In the genomic region with DNA sequence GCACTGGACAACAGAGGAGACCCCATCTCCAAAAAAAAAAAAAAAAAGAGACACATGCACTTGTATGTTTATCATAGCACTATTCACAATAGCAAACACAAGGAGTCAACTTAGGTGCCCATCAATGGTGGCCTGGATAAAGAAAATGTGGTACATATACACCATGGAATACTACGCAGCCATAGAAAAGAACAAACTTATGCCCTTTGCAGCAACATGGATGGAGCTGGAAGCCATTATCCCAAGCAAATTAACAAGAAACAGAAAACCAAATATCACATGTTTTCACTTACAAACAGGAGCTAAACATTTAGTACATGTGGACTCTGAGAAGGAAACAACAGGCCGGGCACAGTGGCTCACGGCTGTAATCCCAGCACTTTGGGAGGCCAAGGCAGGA, we compare ENCODE assay signal across 17 cellular contexts.
DNase-seq lines count a peak whose midpoint lies in the region; TF ChIP-seq lines count a peak whose summit lies in the region.
"Had no signal": no experiment of that assay in that cellular context is flagged by ENCODE, and none has a peak within 500 bp of the region (broad histone marks: within the 10 kb centered on the region; RNA-seq: fewer than 3 reads in every experiment).

No MANE protein-coding gene starts in this region.

- no peak for DNase-seq in activated naive CD4-positive, alpha-beta T cell treated with anti-CD3 and anti-CD28 coated beads for 36 hours
- DNase-seq in activated naive CD4-positive, alpha-beta T cell treated with anti-CD3 and anti-CD28 coated beads, Interleukin-2, amount 10 ng/mL, durations not matched to agents 7 days and 5 days: no peak
- DNase-seq in posterior cingulate gyrus: no peak
- no peak for DNase-seq in brain microvascular endothelial cell
- DNase-seq: AML-193; Caco-2; Calu3; CD4-positive, alpha-beta T cell; CD8-positive, alpha-beta T cell; DMS79 treated with DMSO at 0.1 percent for 48 hours; GF-D8 had no signal

- H3K4me3 ChIP-seq in brain microvascular endothelial cell (ENCODE audit: low read depth, low read length): no peak overlapping the region
- H3K4me3 ChIP-seq: A549; BLaER1 treated with 17β-estradiol and CSF1 and Interleukin-3, amounts not matched to agents 10 nM and 100 nM had no signal

- H3K27me3 Mint-ChIP-seq in activated naive CD4-positive, alpha-beta T cell treated with anti-CD3 and anti-CD28 coated beads for 36 hours (ENCODE audit: low read depth): no peaks in the 10 kb centered on the region
- no peaks in the 10 kb centered on the region for H3K27me3 Mint-ChIP-seq in activated naive CD4-positive, alpha-beta T cell treated with anti-CD3 and anti-CD28 coated beads, Interleukin-2, amount 10 ng/mL, durations not matched to agents 7 days and 5 days
- H3K27me3 Mint-ChIP-seq: B cell; CD4-positive, alpha-beta T cell had no signal

- no peaks in the 10 kb centered on the region for H3K36me3 ChIP-seq in brain microvascular endothelial cell (replicated peaks)

- TF ChIP-seq CTCF in VCaP (conservative IDR thresholded peaks at IDR 0.05) (no peak), brain microvascular endothelial cell (IDR thresholded peaks at IDR 0.05; ENCODE audit: low read depth, low read length, missing control alignments) (no peak)

- H3K9me3 Mint-ChIP-seq in activated naive CD4-positive, alpha-beta T cell treated with anti-CD3 and anti-CD28 coated beads for 36 hours: peaks cover 1% of the 10 kb centered on the region
- H3K9me3 Mint-ChIP-seq in activated naive CD4-positive, alpha-beta T cell treated with anti-CD3 and anti-CD28 coated beads, Interleukin-2, amount 10 ng/mL, durations not matched to agents 7 days and 5 days: no peaks in the 10 kb centered on the region
- H3K9me3 Mint-ChIP-seq: CD8-positive, alpha-beta T cell had no signal

- peaks cover 7% of the 10 kb centered on the region for H3K4me1 Mint-ChIP-seq in activated naive CD4-positive, alpha-beta T cell treated with anti-CD3 and anti-CD28 coated beads for 36 hours (ENCODE audit: low read depth)
- peaks cover 5% of the 10 kb centered on the region for H3K4me1 Mint-ChIP-seq in activated naive CD4-positive, alpha-beta T cell treated with anti-CD3 and anti-CD28 coated beads, Interleukin-2, amount 10 ng/mL, durations not matched to agents 7 days and 5 days
- H3K4me1 Mint-ChIP-seq: B cell had no signal

- H3K27ac Mint-ChIP-seq in activated naive CD4-positive, alpha-beta T cell treated with anti-CD3 and anti-CD28 coated beads for 36 hours: peak overlapping the region; percentile 41
- H3K27ac Mint-ChIP-seq in activated naive CD4-positive, alpha-beta T cell treated with anti-CD3 and anti-CD28 coated beads, Interleukin-2, amount 10 ng/mL, durations not matched to agents 7 days and 5 days: no peak overlapping the region
- H3K27ac Mint-ChIP-seq: B cell; CD4-positive, alpha-beta T cell; CD8-positive, alpha-beta T cell had no signal

- in situ Hi-C loops in brain microvascular endothelial cell (cut with HindIII; ENCODE audit: low pct_ligation_motif_present, low sequenced_read_pairs): no loop called here

- CTCF ChIA-PET in activated naive CD4-positive, alpha-beta T cell treated with anti-CD3 and anti-CD28 coated beads for 36 hours (lab: Charles Lee): no interaction called here
- CTCF ChIA-PET in activated naive CD4-positive, alpha-beta T cell treated with anti-CD3 and anti-CD28 coated beads, Interleukin-2, amount 10 ng/mL, durations not matched to agents 7 days and 5 days (lab: Charles Lee): no interaction called here

- intact Hi-C loops in activated naive CD4-positive, alpha-beta T cell treated with anti-CD3 and anti-CD28 coated beads for 36 hours (cut with micrococcal nuclease): no loop called here
- intact Hi-C loops in posterior cingulate gyrus (cut with DNase I): no loop called here

- peaks cover 38% of the 10 kb centered on the region for H3K36me3 Mint-ChIP-seq in activated naive CD4-positive, alpha-beta T cell treated with anti-CD3 and anti-CD28 coated beads for 36 hours (ENCODE audit: low read depth)
- peaks cover 4% of the 10 kb centered on the region for H3K36me3 Mint-ChIP-seq in activated naive CD4-positive, alpha-beta T cell treated with anti-CD3 and anti-CD28 coated beads, Interleukin-2, amount 10 ng/mL, durations not matched to agents 7 days and 5 days

- H3K27ac ChIP-seq in VCaP: peak overlapping the region; percentile 76
- no peak overlapping the region for H3K27ac ChIP-seq in brain microvascular endothelial cell
- H3K27ac ChIP-seq: 22Rv1; A549; BLaER1 treated with 17β-estradiol and CSF1 and Interleukin-3, amounts not matched to agents 10 nM and 100 nM; C4-2B had no signal

- H3K4me3 Mint-ChIP-seq in activated naive CD4-positive, alpha-beta T cell treated with anti-CD3 and anti-CD28 coated beads for 36 hours: no peak overlapping the region
- no peak overlapping the region for H3K4me3 Mint-ChIP-seq in activated naive CD4-positive, alpha-beta T cell treated with anti-CD3 and anti-CD28 coated beads, Interleukin-2, amount 10 ng/mL, durations not matched to agents 7 days and 5 days
- H3K4me3 Mint-ChIP-seq: B cell; CD4-positive, alpha-beta T cell; CD8-positive, alpha-beta T cell had no signal

- no peaks in the 10 kb centered on the region for H3K27me3 ChIP-seq in brain microvascular endothelial cell (replicated peaks)
- H3K27me3 ChIP-seq: BLaER1 treated with 17β-estradiol and CSF1 and Interleukin-3, amounts not matched to agents 10 nM and 100 nM had no signal
